Comparison of ENCODE assay signal across 27 cellular contexts in the genomic region with DNA sequence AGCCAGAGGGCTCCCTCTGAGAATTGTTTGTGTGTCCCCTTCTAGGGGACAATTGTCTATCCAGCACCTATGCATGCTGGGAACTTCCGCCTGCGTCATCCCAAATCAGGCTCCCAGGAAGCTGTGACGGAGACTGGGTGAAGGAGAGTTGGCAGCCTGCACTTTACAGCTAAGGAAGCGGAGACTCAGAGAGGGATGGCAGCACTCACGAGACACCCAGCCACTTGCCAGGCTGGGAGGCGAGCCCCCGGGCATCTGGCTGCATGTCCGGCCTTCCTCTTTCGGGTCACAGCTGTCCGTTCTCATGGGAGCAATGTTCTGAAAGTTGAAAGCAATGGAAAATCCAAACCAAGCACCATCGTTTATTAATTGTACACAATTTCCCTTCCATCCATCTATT. TPM values are rescaled to one million over a fixed set of nuclear protein-coding genes. Genes with fewer than 3 reads are reported as not detected.
"Had no signal": no experiment of that assay in that cellular context is flagged by ENCODE, and none has a peak within 500 bp of the region (broad histone marks: within the 10 kb centered on the region; RNA-seq: fewer than 3 reads in every experiment).

No MANE protein-coding gene starts in this region.

- H3K4me3 ChIP-seq: SK-N-MC had no signal

- H3K36me3 Mint-ChIP-seq: activated CD8-positive, alpha-beta memory T cell treated with anti-CD3 and anti-CD28 coated beads, Interleukin-2, amount 10 ng/mL, durations not matched to agents 7 days and 5 days; activated naive CD8-positive, alpha-beta T cell; T-cell had no signal

- H3K9me3 Mint-ChIP-seq: activated B cell treated with CpG ODN at 0.5 μM for 24 hours; activated CD4-positive, alpha-beta T cell treated with anti-CD3 and anti-CD28 coated beads, Interleukin-2, amount 10 ng/mL, durations not matched to agents 24 days and 14 days; activated T-helper 17 cell treated with anti-CD3 and anti-CD28 coated beads, Interleukin-2, amount 50 U/mL, for 72 hours had no signal

- H3K27me3 ChIP-seq: brain microvascular endothelial cell had no signal

- H3K27ac ChIP-seq: brain microvascular endothelial cell, SK-N-MC had no signal

- H3K4me3 Mint-ChIP-seq: activated B cell treated with CpG ODN at 0.5 μM for 24 hours; activated CD4-positive, alpha-beta T cell treated with anti-CD3 and anti-CD28 coated beads, Interleukin-2, amount 10 ng/mL, durations not matched to agents 24 days and 14 days; activated CD8-positive, alpha-beta memory T cell treated with anti-CD3 and anti-CD28 coated beads, Interleukin-2, amount 10 ng/mL, durations not matched to agents 7 days and 5 days; activated naive CD4-positive, alpha-beta T cell treated with anti-CD3 and anti-CD28 coated beads for 36 hours; activated naive CD8-positive, alpha-beta T cell; activated T-helper 17 cell treated with anti-CD3 and anti-CD28 coated beads, Interleukin-2, amount 50 U/mL, for 72 hours; T-cell had no signal

- H3K36me3 ChIP-seq: brain microvascular endothelial cell had no signal

- H3K27me3 Mint-ChIP-seq: activated CD4-positive, alpha-beta T cell treated with anti-CD3 and anti-CD28 coated beads, Interleukin-2, amount 10 ng/mL, durations not matched to agents 24 days and 14 days had no signal

- H3K27ac Mint-ChIP-seq: activated B cell treated with CpG ODN at 0.5 μM for 24 hours; activated CD4-positive, alpha-beta T cell treated with anti-CD3 and anti-CD28 coated beads, Interleukin-2, amount 10 ng/mL, durations not matched to agents 24 days and 14 days; activated CD8-positive, alpha-beta memory T cell treated with anti-CD3 and anti-CD28 coated beads, Interleukin-2, amount 10 ng/mL, durations not matched to agents 7 days and 5 days; activated naive CD4-positive, alpha-beta T cell treated with anti-CD3 and anti-CD28 coated beads for 36 hours; activated naive CD8-positive, alpha-beta T cell; activated T-helper 17 cell treated with anti-CD3 and anti-CD28 coated beads, Interleukin-2, amount 50 U/mL, for 72 hours; T-cell had no signal

- H3K4me1 Mint-ChIP-seq: activated B cell treated with CpG ODN at 0.5 μM for 24 hours; activated CD4-positive, alpha-beta T cell treated with anti-CD3 and anti-CD28 coated beads, Interleukin-2, amount 10 ng/mL, durations not matched to agents 24 days and 14 days; activated CD8-positive, alpha-beta memory T cell treated with anti-CD3 and anti-CD28 coated beads, Interleukin-2, amount 10 ng/mL, durations not matched to agents 7 days and 5 days; activated T-helper 17 cell treated with anti-CD3 and anti-CD28 coated beads, Interleukin-2, amount 50 U/mL, for 72 hours; T-cell had no signal

- DNase-seq: activated B cell treated with CpG ODN at 0.5 μM for 24 hours; activated CD4-positive, alpha-beta T cell treated with anti-CD3 and anti-CD28 coated beads for 1 hour; activated CD4-positive, alpha-beta T cell treated with anti-CD3 and anti-CD28 coated beads, Interleukin-2, amount 10 ng/mL, durations not matched to agents 24 days and 14 days; activated CD4-positive, alpha-beta T cell treated with anti-CD3 and anti-CD28 coated beads, Interleukin-2, amount 50 U/mL, for 48 hours; activated gamma-delta T cell; activated naive CD4-positive, alpha-beta T cell treated with anti-CD3 and anti-CD28 coated beads for 36 hours; activated T-cell treated with anti-CD3 and anti-CD28 coated beads for 4 hours; activated T-cell treated with anti-CD3 and anti-CD28 coated beads, Interleukin-2, amount 50 U/mL, for 48 hours; amygdala; brain microvascular endothelial cell; Kasumi-1; NCI-H1105 treated with DMSO at 0.1 percent for 48 hours; NCI-H146; NCI-H187 treated with DMSO at 0.1 percent for 48 hours; NCI-H2081 treated with DMSO at 0.1 percent for 48 hours; NCI-H446; NCI-H524; PC-3; SIG-M5; T-cell; T-helper 2 cell; T1000 had no signal

- ATAC-seq: activated CD8-positive, alpha-beta memory T cell treated with anti-CD3 and anti-CD28 coated beads, Interleukin-2, amount 10 ng/mL, durations not matched to agents 7 days and 5 days; activated T-helper 17 cell treated with anti-CD3 and anti-CD28 coated beads, Interleukin-2, amount 50 U/mL, for 72 hours; PC-3; T-cell had no signal

RNA-seq across cellular contexts. Expression of gene SLC6A11, which starts 45.5 kb away (rescaled TPM):
- total RNA-seq: activated B cell treated with CpG ODN at 0.5 μM for 24 hours; activated CD4-positive, alpha-beta T cell treated with anti-CD3 and anti-CD28 coated beads, Interleukin-2, amount 10 ng/mL, durations not matched to agents 24 days and 14 days; activated CD8-positive, alpha-beta memory T cell treated with anti-CD3 and anti-CD28 coated beads, Interleukin-2, amount 10 ng/mL, durations not matched to agents 7 days and 5 days; activated naive CD4-positive, alpha-beta T cell treated with anti-CD3 and anti-CD28 coated beads for 36 hours; activated T-helper 17 cell treated with anti-CD3 and anti-CD28 coated beads, Interleukin-2, amount 50 U/mL, for 72 hours; cardiac septum; T-cell had no signal
